ENCODE assay signal across 7 cellular contexts in genomic region chr14:92670177-92670576, GRCh38.
DNase-seq lines count a peak whose midpoint lies in the region; ATAC-seq and TF ChIP-seq lines count a peak whose summit lies in the region.

No MANE protein-coding gene starts in this region.

- H3K4me3 Mint-ChIP-seq in activated T-helper 17 cell treated with anti-CD3 and anti-CD28 coated beads, Interleukin-2, amount 50 U/mL, for 72 hours: peak overlapping the region; percentile 71
- H3K4me3 Mint-ChIP-seq in naive thymus-derived CD4-positive, alpha-beta T cell: peak overlapping the region in 3 of 10 donors; percentile 14 to 36 (median 29)
- no peak overlapping the region for H3K4me3 Mint-ChIP-seq in progenitor cell of endocrine pancreas (ENCODE audit: low read depth)

- H3K9me3 Mint-ChIP-seq in activated T-helper 17 cell treated with anti-CD3 and anti-CD28 coated beads, Interleukin-2, amount 50 U/mL, for 72 hours: no peaks in the 10 kb centered on the region
- no peaks in the 10 kb centered on the region for H3K9me3 Mint-ChIP-seq in naive thymus-derived CD4-positive, alpha-beta T cell
- no peaks in the 10 kb centered on the region for H3K9me3 Mint-ChIP-seq in progenitor cell of endocrine pancreas (ENCODE audit: low read depth)

- H3K4me1 ChIP-seq in naive thymus-derived CD4-positive, alpha-beta T cell (ENCODE audit: control insufficient read depth in 2 of 2, insufficient read depth in 2 of 2, low read length in 2 of 2): peaks cover 0 to 37% of the 10 kb centered on the region in 2 donors

- H3K4me1 Mint-ChIP-seq in activated T-helper 17 cell treated with anti-CD3 and anti-CD28 coated beads, Interleukin-2, amount 50 U/mL, for 72 hours: peaks cover 38% of the 10 kb centered on the region
- peaks cover 51 to 93% (median 82%) of the 10 kb centered on the region in 7 donors for H3K4me1 Mint-ChIP-seq in naive thymus-derived CD4-positive, alpha-beta T cell
- H3K4me1 Mint-ChIP-seq in progenitor cell of endocrine pancreas (ENCODE audit: low read depth): no peaks in the 10 kb centered on the region

- peak; percentile 13 for TF ChIP-seq CTCF in GM10248 (IDR thresholded peaks at IDR 0.05; ENCODE audit: control extremely low read depth, extremely low read depth, low read depth, missing control alignments)
- no peak for TF ChIP-seq CTCF in progenitor cell of endocrine pancreas (IDR thresholded peaks at IDR 0.05; ENCODE audit: unreplicated experiment)

- CTCF ChIA-PET in GM10248 (lab: Yijun Ruan, JAX): interaction anchor here (0.7 to 2.0 kb wide), 7 partner anchors 10 to 106 kb away, joined by 3 to 10 read pairs (median 4); no protein-coding TSS in a partner anchor
- CTCF ChIA-PET in naive thymus-derived CD4-positive, alpha-beta T cell (lab: Charles Lee): interaction anchor here (0.5 to 1.6 kb wide), 5 partner anchors 10 to 121 kb away, joined by 3 to 10 read pairs (median 4); no protein-coding TSS in a partner anchor

- H3K36me3 Mint-ChIP-seq in activated T-helper 17 cell treated with anti-CD3 and anti-CD28 coated beads, Interleukin-2, amount 50 U/mL, for 72 hours (ENCODE audit: low read depth): peaks cover 80% of the 10 kb centered on the region
- peaks cover 0 to 52% (median 36%) of the 10 kb centered on the region in 5 donors for H3K36me3 Mint-ChIP-seq in naive thymus-derived CD4-positive, alpha-beta T cell
- no peaks in the 10 kb centered on the region for H3K36me3 Mint-ChIP-seq in progenitor cell of endocrine pancreas (ENCODE audit: insufficient read depth)

- peak overlapping the region; percentile 39 for H3K27ac ChIP-seq in naive thymus-derived CD4-positive, alpha-beta T cell (ENCODE audit: low read depth, low read length)

- POLR2A ChIA-PET in GM10248 (lab: Yijun Ruan, JAX): no interaction called here
- POLR2A ChIA-PET in naive thymus-derived CD4-positive, alpha-beta T cell (lab: Charles Lee): interaction anchor here (0.6 to 3.3 kb wide), 8 partner anchors 10 to 61 kb away, joined by 3 to 15 read pairs (median 4); no protein-coding TSS in a partner anchor

- H3K27me3 ChIP-seq in naive thymus-derived CD4-positive, alpha-beta T cell (ENCODE audit: control insufficient read depth in 2 of 2, insufficient read depth in 2 of 2, low read length in 2 of 2): no peaks in the 10 kb centered on the region

- peaks cover 4 to 84% (median 19%) of the 10 kb centered on the region in 3 experiments for H3K36me3 ChIP-seq in naive thymus-derived CD4-positive, alpha-beta T cell (ENCODE audit: control insufficient read depth in 2 of 3, insufficient read depth in 3 of 3, low read length in 3 of 3)

- no peak overlapping the region for H3K4me3 ChIP-seq in naive thymus-derived CD4-positive, alpha-beta T cell (ENCODE audit: low read length)

- no peak for DNase-seq in GM10248 (ENCODE audit: extremely low spot score)
- DNase-seq in naive thymus-derived CD4-positive, alpha-beta T cell: no peak
- DNase-seq in NCI-H510A (lab: John Stamatoyannopoulos, UW): no peak
- no peak for DNase-seq in progenitor cell of endocrine pancreas (ENCODE audit: low spot score, unreplicated experiment)

- H3K9me3 ChIP-seq in naive thymus-derived CD4-positive, alpha-beta T cell (ENCODE audit: control insufficient read depth in 2 of 3, low read length in 3 of 3): no peaks in the 10 kb centered on the region

- ATAC-seq in HG03354 (IDR thresholded peaks at IDR 0.05; ENCODE audit: poor library complexity, severe bottlenecking, unreplicated experiment) (peak; percentile 55), HG02610 (IDR thresholded peaks at IDR 0.05; ENCODE audit: unreplicated experiment) (no peak)
- no peak for ATAC-seq in activated T-helper 17 cell treated with anti-CD3 and anti-CD28 coated beads, Interleukin-2, amount 50 U/mL, for 72 hours (replicated peaks)
- peak; percentile 29 for ATAC-seq in naive thymus-derived CD4-positive, alpha-beta T cell

- H3K27ac Mint-ChIP-seq in activated T-helper 17 cell treated with anti-CD3 and anti-CD28 coated beads, Interleukin-2, amount 50 U/mL, for 72 hours: peak overlapping the region; percentile 86
- peak overlapping the region; percentile 35 to 91 (median 81) for H3K27ac Mint-ChIP-seq in naive thymus-derived CD4-positive, alpha-beta T cell
- H3K27ac Mint-ChIP-seq in progenitor cell of endocrine pancreas: no peak overlapping the region

- H3K27me3 Mint-ChIP-seq in activated T-helper 17 cell treated with anti-CD3 and anti-CD28 coated beads, Interleukin-2, amount 50 U/mL, for 72 hours: no peaks in the 10 kb centered on the region
- H3K27me3 Mint-ChIP-seq in naive thymus-derived CD4-positive, alpha-beta T cell: no peaks in the 10 kb centered on the region
- H3K27me3 Mint-ChIP-seq in progenitor cell of endocrine pancreas: no peaks in the 10 kb centered on the region

- intact Hi-C loops in naive thymus-derived CD4-positive, alpha-beta T cell (cut with micrococcal nuclease): no loop called here

Comparison
In these comparisons a context has a peak if more than half of its experiments do, and no peak if none do; other contexts are left out.
1. ATAC-seq: peak in HG03354 (single experiment) and naive thymus-derived CD4-positive, alpha-beta T cell (single experiment); none in activated T-helper 17 cell treated with anti-CD3 and anti-CD28 coated beads, Interleukin-2, amount 50 U/mL, for 72 hours (single experiment) and HG02610 (single experiment).